In the genomic region with DNA sequence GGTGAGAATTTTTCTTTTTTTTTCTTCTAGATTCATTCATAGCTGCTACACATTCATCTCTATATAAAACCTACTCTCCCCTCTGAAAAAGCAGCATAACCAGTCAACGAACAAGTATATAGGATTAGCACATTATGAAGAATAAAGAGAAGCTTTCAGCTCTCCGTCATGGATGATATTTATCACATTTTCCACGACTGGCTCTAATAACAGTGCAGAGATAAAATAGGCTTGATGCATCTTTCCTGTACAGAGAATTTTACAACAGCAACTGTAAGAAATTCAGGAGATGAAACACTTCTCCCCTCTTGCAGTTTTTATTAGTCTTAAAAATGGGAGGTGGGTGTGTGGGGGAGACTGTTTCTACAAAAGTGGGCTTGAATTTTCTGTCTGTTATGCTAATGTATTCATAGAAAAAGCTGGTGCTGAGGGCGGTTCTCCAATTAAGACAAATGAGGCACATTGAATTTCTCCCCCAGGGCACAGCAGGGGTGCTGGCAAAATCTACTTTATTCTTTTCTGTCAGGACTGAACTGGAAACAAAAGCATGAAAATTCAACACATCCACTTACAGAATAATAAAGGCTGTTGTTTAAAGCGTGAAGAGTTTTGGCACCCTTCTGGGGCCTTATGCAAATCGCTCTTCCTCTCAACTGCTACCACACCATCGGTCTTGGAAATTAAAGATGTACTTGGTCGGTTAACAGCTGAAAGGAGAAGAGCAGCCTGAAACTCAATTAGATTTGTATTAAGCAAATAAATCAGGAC, we compare ENCODE assay signal across 8 cellular contexts.
DNase-seq lines count a peak whose midpoint lies in the region; ATAC-seq and TF ChIP-seq lines count a peak whose summit lies in the region.

No MANE protein-coding gene starts in this region.

- H3K4me3 ChIP-seq in neuronal stem cell (ENCODE audit: low read length in 2 of 2): no peak overlapping the region
- H3K4me3 ChIP-seq in MM.1S (ENCODE audit: low read length): no peak overlapping the region

- H2BK15ac ChIP-seq in neuronal stem cell (ENCODE audit: low read length): no peak overlapping the region

- H3K79me1 ChIP-seq in neuronal stem cell (ENCODE audit: low read depth, low read length): no peaks in the 10 kb centered on the region

- H4K91ac ChIP-seq in neuronal stem cell (ENCODE audit: low read depth, low read length, poor library complexity): no peak overlapping the region

- H2AFZ ChIP-seq in neuronal stem cell (ENCODE audit: low read length) (peak overlapping the region; percentile 69), MM.1S (ENCODE audit: low read length) (no peak overlapping the region)

- ATAC-seq in GM19043 (IDR thresholded peaks at IDR 0.05; ENCODE audit: low read depth, unreplicated experiment) (peak; percentile 95), HG02981 (IDR thresholded peaks at IDR 0.05; ENCODE audit: unreplicated experiment) (peak; percentile 88)
- ATAC-seq in activated CD4-positive, CD25-positive, alpha-beta regulatory T cell treated with anti-CD3 and anti-CD28 coated beads, Interleukin-2, amount 50 U/mL, for 24 hours: no peak
- ATAC-seq in stimulated activated naive CD8-positive, alpha-beta T cell treated with anti-CD3 and anti-CD28 coated beads, Interleukin-15, Interleukin-2, amounts not matched to agents 100 U/mL and 50 U/mL, for 24 hours: no peak

- H3K4me2 ChIP-seq in neuronal stem cell (ENCODE audit: insufficient read depth, low read length, poor library complexity, severe bottlenecking) (no peak overlapping the region), MM.1S (ENCODE audit: low read depth, low read length) (no peak overlapping the region)

- no peak overlapping the region for H2BK5ac ChIP-seq in neuronal stem cell (ENCODE audit: low read length)

- H3K4ac ChIP-seq in neuronal stem cell (ENCODE audit: low read length): no peak overlapping the region

- no peaks in the 10 kb centered on the region for H3K36me3 ChIP-seq in neuronal stem cell (replicated peaks in 1 of 2; ENCODE audit: control insufficient read depth in 2 of 2, insufficient read depth in 2 of 2, low read length in 2 of 2)
- no peaks in the 10 kb centered on the region for H3K36me3 ChIP-seq in MM.1S (replicated peaks; ENCODE audit: insufficient read depth, low read length)

- H3K9me2 ChIP-seq in MM.1S (replicated peaks; ENCODE audit: insufficient read depth, low read length): no peaks in the 10 kb centered on the region

- H3K79me2 ChIP-seq in MM.1S (ENCODE audit: low read length): no peaks in the 10 kb centered on the region

- peak; percentile 77 for DNase-seq in NCI-H748 treated with DMSO at 0.1 percent for 48 hours (lab: John Stamatoyannopoulos, UW)
- peak; percentile 59 for DNase-seq in neuronal stem cell (ENCODE audit: low spot score)
- DNase-seq in MM.1S: no peak
- no peak for DNase-seq in HT-29 (ENCODE audit: low spot score)
- DNase-seq in stimulated activated naive CD8-positive, alpha-beta T cell treated with anti-CD3 and anti-CD28 coated beads, Interleukin-15, Interleukin-2, amounts not matched to agents 100 U/mL and 50 U/mL, for 24 hours: no peak

- H3K27me3 ChIP-seq in neuronal stem cell (ENCODE audit: control insufficient read depth in 3 of 3, insufficient read depth in 3 of 3, low read depth in 1 of 3, low read length in 3 of 3) (no peaks in the 10 kb centered on the region), MM.1S (replicated peaks; ENCODE audit: insufficient read depth, low read length) (no peaks in the 10 kb centered on the region)

- H3K14ac ChIP-seq in neuronal stem cell (ENCODE audit: low read length): no peak overlapping the region

- no peak overlapping the region for H2BK12ac ChIP-seq in neuronal stem cell (ENCODE audit: low read length)

- H4K20me1 ChIP-seq in MM.1S (ENCODE audit: insufficient read depth, low read length): no peaks in the 10 kb centered on the region

- H2AK5ac ChIP-seq in neuronal stem cell (ENCODE audit: low read depth, low read length): no peak overlapping the region

- H3K23ac ChIP-seq in neuronal stem cell (ENCODE audit: low read depth, low read length, poor library complexity): no peak overlapping the region

- no peak for TF ChIP-seq CTCF in MM.1S (IDR thresholded peaks at IDR 0.05; ENCODE audit: low read length)

- no peak overlapping the region for H3K18ac ChIP-seq in neuronal stem cell (ENCODE audit: low read length)

- H3K4me1 ChIP-seq in neuronal stem cell (ENCODE audit: control insufficient read depth in 2 of 2, insufficient read depth in 1 of 2, low read depth in 1 of 2, low read length in 2 of 2) (peaks cover 6 to 24% of the 10 kb centered on the region in 2 donors), MM.1S (ENCODE audit: low read length) (no peaks in the 10 kb centered on the region)

- H4K8ac ChIP-seq in neuronal stem cell (ENCODE audit: low read depth, low read length): no peak overlapping the region

- H3K9ac ChIP-seq in neuronal stem cell (ENCODE audit: low read depth, low read length, poor library complexity) (no peak overlapping the region), MM.1S (ENCODE audit: low read length) (no peak overlapping the region)

- no peak overlapping the region for H2BK120ac ChIP-seq in neuronal stem cell (ENCODE audit: low read depth, low read length)

- peak overlapping the region; percentile 66 for H3K27ac ChIP-seq in neuronal stem cell (replicated peaks; ENCODE audit: low read length)
- H3K27ac ChIP-seq in MM.1S (ENCODE audit: low read length): no peak overlapping the region

- H3F3A ChIP-seq in MM.1S (ENCODE audit: insufficient read depth, low read length): no peaks in the 10 kb centered on the region

- no CpG with 5 or more reads among the region's 8 CpGs for WGBS in neuronal stem cell (ENCODE audit: extremely low coverage in 2 of 2, insufficient read length in 2 of 2, insufficient replicate concordance in 1 of 2), 2 donors

- H3K9me3 ChIP-seq in neuronal stem cell (replicated peaks in 1 of 2; ENCODE audit: control insufficient read depth in 2 of 2, insufficient read depth in 1 of 2, low read depth in 1 of 2, low read length in 2 of 2): peaks cover 7 to 17% of the 10 kb centered on the region in 2 donors
- no peaks in the 10 kb centered on the region for H3K9me3 ChIP-seq in MM.1S (replicated peaks; ENCODE audit: insufficient read depth, low read length)

Comparison
In these comparisons a context has a peak if more than half of its experiments do, and no peak if none do; other contexts are left out.
1. ATAC-seq: peak in GM19043 (single experiment) and HG02981 (single experiment); none in activated CD4-positive, CD25-positive, alpha-beta regulatory T cell treated with anti-CD3 and anti-CD28 coated beads, Interleukin-2, amount 50 U/mL, for 24 hours (0 of 2) and stimulated activated naive CD8-positive, alpha-beta T cell treated with anti-CD3 and anti-CD28 coated beads, Interleukin-15, Interleukin-2, amounts not matched to agents 100 U/mL and 50 U/mL, for 24 hours (single experiment).
2. DNase-seq: peak in NCI-H748 treated with DMSO at 0.1 percent for 48 hours (single experiment) and neuronal stem cell (single experiment); none in MM.1S (single experiment), HT-29 (single experiment) and stimulated activated naive CD8-positive, alpha-beta T cell treated with anti-CD3 and anti-CD28 coated beads, Interleukin-15, Interleukin-2, amounts not matched to agents 100 U/mL and 50 U/mL, for 24 hours (single experiment).